19 cellular contexts compared by ENCODE assay signal in the genomic region with DNA sequence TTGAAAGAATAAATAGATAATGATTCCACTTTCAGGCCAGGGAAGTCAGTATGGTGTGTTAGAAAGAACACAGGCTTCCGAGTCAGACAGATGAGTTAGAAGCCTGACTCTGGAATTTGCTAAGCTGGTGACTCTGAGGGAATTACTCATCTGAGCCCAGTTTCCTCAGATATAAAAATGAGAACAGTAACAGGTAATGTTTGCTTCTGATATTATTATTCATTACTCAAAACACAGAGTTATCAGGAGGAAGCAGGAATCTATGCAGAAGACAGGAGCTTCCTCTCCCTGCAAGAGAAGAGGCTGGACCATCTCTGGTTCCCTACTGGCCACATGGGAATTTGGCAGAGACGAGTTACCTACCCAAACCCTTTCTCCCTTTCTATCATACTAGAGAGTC.
"Had no signal": no experiment of that assay in that cellular context is flagged by ENCODE, and none has a peak within 500 bp of the region (broad histone marks: within the 10 kb centered on the region; RNA-seq: fewer than 3 reads in every experiment).

No MANE protein-coding gene starts in this region.

- ATAC-seq: gastrocnemius medialis; heart right ventricle; left colon; left ventricle myocardium superior; naive thymus-derived CD8-positive, alpha-beta T cell; psoas muscle; right lobe of liver; stimulated activated memory B cell treated with anti-CD40 and anti-IgM and Interleukin-4, amounts not matched to agents 10 μg/mL and 1 μg/mL and 100 μg/mL, for 72 hours had no signal

- H3K27me3 ChIP-seq: gastrocnemius medialis, heart right ventricle, neutrophil, right lobe of liver, spleen, tibial artery, upper lobe of left lung, uterus had no signal

- H3K27ac Mint-ChIP-seq: naive thymus-derived CD8-positive, alpha-beta T cell; stimulated activated memory B cell treated with anti-CD40 and anti-IgM and Interleukin-4, amounts not matched to agents 10 μg/mL and 1 μg/mL and 100 μg/mL, for 72 hours; stimulated activated naive CD8-positive, alpha-beta T cell treated with anti-CD3 and anti-CD28 coated beads, Interleukin-15, Interleukin-2, amounts not matched to agents 100 ng/mL and 50 ng/mL, for 24 hours had no signal

- H3K36me3 Mint-ChIP-seq: stimulated activated memory B cell treated with anti-CD40 and anti-IgM and Interleukin-4, amounts not matched to agents 10 μg/mL and 1 μg/mL and 100 μg/mL, for 72 hours had no signal

- H3K27ac ChIP-seq: gastrocnemius medialis, heart right ventricle, neutrophil, psoas muscle, right lobe of liver, spleen, tibial artery, upper lobe of left lung, uterus had no signal

- H3K4me3 ChIP-seq: gastrocnemius medialis, heart right ventricle, lung, psoas muscle, right lobe of liver, spleen, tibial artery, upper lobe of left lung, uterus had no signal

- H3K27me3 Mint-ChIP-seq: stimulated activated memory B cell treated with anti-CD40 and anti-IgM and Interleukin-4, amounts not matched to agents 10 μg/mL and 1 μg/mL and 100 μg/mL, for 72 hours had no signal

- H3K4me1 Mint-ChIP-seq: naive thymus-derived CD8-positive, alpha-beta T cell; stimulated activated memory B cell treated with anti-CD40 and anti-IgM and Interleukin-4, amounts not matched to agents 10 μg/mL and 1 μg/mL and 100 μg/mL, for 72 hours had no signal

- DNase-seq: gastrocnemius medialis; heart right ventricle; left colon; left ventricle myocardium superior; naive thymus-derived CD8-positive, alpha-beta T cell; psoas muscle; retina; right lobe of liver; spleen; stimulated activated CD4-positive, alpha-beta T cell treated with anti-CD3 and anti-CD28 coated beads, Interleukin-15, amount 100 ng/mL, for 24 hours; stimulated activated CD4-positive, alpha-beta T cell treated with anti-CD3 and anti-CD28 coated beads, Interleukin-1b, Interleukin-23, amount 100 ng/mL, for 48 hours; stimulated activated CD4-positive, alpha-beta T cell treated with anti-CD3 and anti-CD28 coated beads, Interleukin-4, amount 100 ng/mL, for 24 hours; tibial artery; upper lobe of left lung; uterus had no signal

- H3K4me3 Mint-ChIP-seq: naive thymus-derived CD8-positive, alpha-beta T cell; stimulated activated memory B cell treated with anti-CD40 and anti-IgM and Interleukin-4, amounts not matched to agents 10 μg/mL and 1 μg/mL and 100 μg/mL, for 72 hours; stimulated activated naive CD8-positive, alpha-beta T cell treated with anti-CD3 and anti-CD28 coated beads, Interleukin-15, Interleukin-2, amounts not matched to agents 100 ng/mL and 50 ng/mL, for 24 hours had no signal

- H3K4me1 ChIP-seq: gastrocnemius medialis, heart right ventricle, psoas muscle, right lobe of liver, spleen, tibial artery, upper lobe of left lung, uterus had no signal

- H3K36me3 ChIP-seq: gastrocnemius medialis, heart right ventricle, neutrophil, right lobe of liver, spleen, upper lobe of left lung, uterus had no signal

- H3K9me3 ChIP-seq: gastrocnemius medialis, psoas muscle, right lobe of liver, uterus had no signal
